Comparison of ENCODE assay signal across 8 cellular contexts in genomic region chr7:96320437-96320836, GRCh38. TPM values are rescaled to one million over a fixed set of nuclear protein-coding genes. Genes with fewer than 3 reads are reported as not detected.
DNase-seq lines count a peak whose midpoint lies in the region; ATAC-seq and TF ChIP-seq lines count a peak whose summit lies in the region.

No MANE protein-coding gene starts in this region.

- H3K4me3 ChIP-seq in SK-N-MC (peak overlapping the region; percentile 98; the same call in 1 of the 2 replicates), transverse colon (peak overlapping the region in 2 of 4 donors; percentile 69 to 84), neuronal stem cell (ENCODE audit: low read length in 2 of 2) (peak overlapping the region in 1 of 2 donors; percentile 79)

- H3K14ac ChIP-seq in neuronal stem cell (ENCODE audit: low read length), result no peak overlapping the region

- H3K4me1 ChIP-seq in transverse colon (peaks cover 15 to 37% (median 25%) of the 10 kb centered on the region in 4 donors), neuronal stem cell (ENCODE audit: control insufficient read depth in 2 of 2, insufficient read depth in 1 of 2, low read depth in 1 of 2, low read length in 2 of 2) (peaks cover 0 to 3% of the 10 kb centered on the region in 2 donors)

- H2BK12ac ChIP-seq in neuronal stem cell (ENCODE audit: low read length), result no peak overlapping the region

- H2BK120ac ChIP-seq in neuronal stem cell (ENCODE audit: low read depth, low read length), result no peak overlapping the region

- no peak for TF ChIP-seq EP300 in transverse colon (IDR thresholded peaks at IDR 0.05; ENCODE audit: low read depth)

- no peaks in the 10 kb centered on the region for H3K9me3 ChIP-seq in SK-N-MC (ENCODE audit: low read depth, low read length)
- no peaks in the 10 kb centered on the region for H3K9me3 ChIP-seq in transverse colon
- no peaks in the 10 kb centered on the region for H3K9me3 ChIP-seq in neuronal stem cell (replicated peaks in 1 of 2; ENCODE audit: control insufficient read depth in 2 of 2, insufficient read depth in 1 of 2, low read depth in 1 of 2, low read length in 2 of 2)

- no peak overlapping the region for H3K9ac ChIP-seq in SK-N-MC (ENCODE audit: insufficient read length)
- H3K9ac ChIP-seq in neuronal stem cell (ENCODE audit: low read depth, low read length, poor library complexity), result no peak overlapping the region

- no peak overlapping the region for H3K18ac ChIP-seq in neuronal stem cell (ENCODE audit: low read length)

- peaks cover 20% of the 10 kb centered on the region for H3K4me1 Mint-ChIP-seq in activated CD8-positive, alpha-beta memory T cell treated with anti-CD3 and anti-CD28 coated beads, Interleukin-2, amount 10 ng/mL, durations not matched to agents 7 days and 5 days
- peaks cover 11 to 33% of the 10 kb centered on the region in 2 donors for H3K4me1 Mint-ChIP-seq in immature natural killer cell

- intact Hi-C loops in transverse colon (cut with DNase I; ENCODE audit: low total_unique reads), result no loop called here

- no peak overlapping the region for H2AK5ac ChIP-seq in neuronal stem cell (ENCODE audit: low read depth, low read length)

- H2BK5ac ChIP-seq in neuronal stem cell (ENCODE audit: low read length), result no peak overlapping the region

- H3K36me3 ChIP-seq in SK-N-MC (ENCODE audit: insufficient read depth, low read length) (no peaks in the 10 kb centered on the region), transverse colon (no peaks in the 10 kb centered on the region), neuronal stem cell (replicated peaks in 1 of 2; ENCODE audit: control insufficient read depth in 2 of 2, insufficient read depth in 2 of 2, low read length in 2 of 2) (peaks cover 0 to 5% of the 10 kb centered on the region in 2 donors)

- no peak overlapping the region for H3K27ac ChIP-seq in SK-N-MC
- H3K27ac ChIP-seq in transverse colon, result peak overlapping the region; percentile 93 to 99 (median 97)
- no peak overlapping the region for H3K27ac ChIP-seq in neuronal stem cell (replicated peaks; ENCODE audit: low read length)

- no peak overlapping the region for H4K91ac ChIP-seq in neuronal stem cell (ENCODE audit: low read depth, low read length, poor library complexity)

- peaks cover 5% of the 10 kb centered on the region for H3K36me3 Mint-ChIP-seq in activated CD8-positive, alpha-beta memory T cell treated with anti-CD3 and anti-CD28 coated beads, Interleukin-2, amount 10 ng/mL, durations not matched to agents 7 days and 5 days
- no peaks in the 10 kb centered on the region for H3K36me3 Mint-ChIP-seq in immature natural killer cell

- no peak overlapping the region for H3K23ac ChIP-seq in neuronal stem cell (ENCODE audit: low read depth, low read length, poor library complexity)

- H3K27ac Mint-ChIP-seq in activated CD8-positive, alpha-beta memory T cell treated with anti-CD3 and anti-CD28 coated beads, Interleukin-2, amount 10 ng/mL, durations not matched to agents 7 days and 5 days, result peak overlapping the region; percentile 84
- peak overlapping the region; percentile 79 to 92 (median 89) for H3K27ac Mint-ChIP-seq in immature natural killer cell

- no peak for DNase-seq in activated CD8-positive, alpha-beta memory T cell treated with anti-CD3 and anti-CD28 coated beads, Interleukin-2, amount 10 ng/mL, durations not matched to agents 7 days and 5 days
- DNase-seq in activated CD8-positive, alpha-beta memory T cell treated with anti-CD3 and anti-CD28 coated beads, Interleukin-2, amount 50 U/mL, for 48 hours, result no peak
- no peak for DNase-seq in SK-N-MC (ENCODE audit: low read depth, low spot score)
- DNase-seq in immature natural killer cell, result no peak
- DNase-seq in transverse colon, result no peak
- no peak for DNase-seq in kidney tubule cell (ENCODE audit: low spot score)
- no peak for DNase-seq in neuronal stem cell (ENCODE audit: low spot score)

- no peak overlapping the region for H2BK15ac ChIP-seq in neuronal stem cell (ENCODE audit: low read length)

- no peak overlapping the region for H4K8ac ChIP-seq in neuronal stem cell (ENCODE audit: low read depth, low read length)

- H3K9me3 Mint-ChIP-seq in activated CD8-positive, alpha-beta memory T cell treated with anti-CD3 and anti-CD28 coated beads, Interleukin-2, amount 10 ng/mL, durations not matched to agents 7 days and 5 days (ENCODE audit: low read depth), result no peaks in the 10 kb centered on the region
- H3K9me3 Mint-ChIP-seq in immature natural killer cell, result no peaks in the 10 kb centered on the region

- peaks cover 2% of the 10 kb centered on the region for H3K79me1 ChIP-seq in neuronal stem cell (ENCODE audit: low read depth, low read length)

- no peak for ATAC-seq in activated CD8-positive, alpha-beta memory T cell treated with anti-CD3 and anti-CD28 coated beads, Interleukin-2, amount 10 ng/mL, durations not matched to agents 7 days and 5 days
- peak; percentile 42 for ATAC-seq in HG02885 (IDR thresholded peaks at IDR 0.05; ENCODE audit: poor library complexity, unreplicated experiment)

- H3K27me3 ChIP-seq in transverse colon (no peaks in the 10 kb centered on the region), neuronal stem cell (ENCODE audit: control insufficient read depth in 3 of 3, insufficient read depth in 3 of 3, low read depth in 1 of 3, low read length in 3 of 3) (no peaks in the 10 kb centered on the region)

- no peak for TF ChIP-seq CTCF in transverse colon (IDR thresholded peaks at IDR 0.05)

- 15 to 38% methylated on average over 2 of the region's 2 CpGs for whole genome bisulfite sequencing in transverse colon (ENCODE audit: low coverage in 1 of 2), 2 donors
- no CpG with 5 or more reads among the region's 2 CpGs for WGBS in neuronal stem cell (ENCODE audit: extremely low coverage in 2 of 2, insufficient read length in 2 of 2, insufficient replicate concordance in 1 of 2), 2 donors

- H3K27me3 Mint-ChIP-seq in activated CD8-positive, alpha-beta memory T cell treated with anti-CD3 and anti-CD28 coated beads, Interleukin-2, amount 10 ng/mL, durations not matched to agents 7 days and 5 days, result no peaks in the 10 kb centered on the region
- H3K27me3 Mint-ChIP-seq in immature natural killer cell (ENCODE audit: low read depth in 3 of 3), result peaks cover 0 to 3% (median 2%) of the 10 kb centered on the region in 3 donors

- no peak overlapping the region for H3K4me2 ChIP-seq in neuronal stem cell (ENCODE audit: insufficient read depth, low read length, poor library complexity, severe bottlenecking)

- H3K4me3 Mint-ChIP-seq in activated CD8-positive, alpha-beta memory T cell treated with anti-CD3 and anti-CD28 coated beads, Interleukin-2, amount 10 ng/mL, durations not matched to agents 7 days and 5 days, result peak overlapping the region; percentile 79
- H3K4me3 Mint-ChIP-seq in immature natural killer cell, result peak overlapping the region; percentile 76 to 93 (median 91)

- in situ Hi-C loops in transverse colon (cut with MboI; ENCODE audit: low pct_ligation_motif_present in 1 of 4, low pct_unique_long_range_greater_than_20kb in 1 of 4, low sequenced_read_pairs in 3 of 4), result no loop called here

- TF ChIP-seq POLR2A in transverse colon (IDR thresholded peaks at IDR 0.05), result no peak

- no peak overlapping the region for H3K4ac ChIP-seq in neuronal stem cell (ENCODE audit: low read length)

- H2AFZ ChIP-seq in neuronal stem cell (ENCODE audit: low read length), result no peak overlapping the region

- CTCF ChIA-PET in activated CD8-positive, alpha-beta memory T cell treated with anti-CD3 and anti-CD28 coated beads, Interleukin-2, amount 10 ng/mL, durations not matched to agents 7 days and 5 days (lab: Charles Lee), result interaction anchor here (1.1 kb wide), 1 partner anchor 16 kb away, joined by 3 read pairs; no protein-coding TSS in a partner anchor

RNA-seq across cellular contexts. Expression of gene SLC25A13, which starts 1.5 kb away (rescaled TPM):
- 10 to 100 TPM in 1 of 2 experiments, 1 to 10 TPM in 1; 7.9 to 10.4 TPM for total RNA-seq in activated CD8-positive, alpha-beta memory T cell treated with anti-CD3 and anti-CD28 coated beads, Interleukin-2, amount 10 ng/mL, durations not matched to agents 7 days and 5 days
- 1 to 10 TPM; 4.2 to 9.3 (median 5.3) TPM for polyA plus RNA-seq in immature natural killer cell
- total RNA-seq in transverse colon, result 10 to 100 TPM in 3 of 4 donors, 1 to 10 TPM in 1; 7.8 to 68.9 (median 59.6) TPM
- polyA plus RNA-seq in neuronal stem cell (2013, experiment 1 of 2), result 30.3 TPM
- 31.1 TPM for polyA plus RNA-seq in neuronal stem cell (2013, experiment 2 of 2)

Comparison
In these comparisons a context has a peak if more than half of its experiments do, and no peak if none do; other contexts are left out.
1. H3K27ac ChIP-seq: peak in transverse colon (4 of 4); none in SK-N-MC (single experiment) and neuronal stem cell (single experiment).